ENCODE assay signal across 2 cellular contexts in the genomic region with DNA sequence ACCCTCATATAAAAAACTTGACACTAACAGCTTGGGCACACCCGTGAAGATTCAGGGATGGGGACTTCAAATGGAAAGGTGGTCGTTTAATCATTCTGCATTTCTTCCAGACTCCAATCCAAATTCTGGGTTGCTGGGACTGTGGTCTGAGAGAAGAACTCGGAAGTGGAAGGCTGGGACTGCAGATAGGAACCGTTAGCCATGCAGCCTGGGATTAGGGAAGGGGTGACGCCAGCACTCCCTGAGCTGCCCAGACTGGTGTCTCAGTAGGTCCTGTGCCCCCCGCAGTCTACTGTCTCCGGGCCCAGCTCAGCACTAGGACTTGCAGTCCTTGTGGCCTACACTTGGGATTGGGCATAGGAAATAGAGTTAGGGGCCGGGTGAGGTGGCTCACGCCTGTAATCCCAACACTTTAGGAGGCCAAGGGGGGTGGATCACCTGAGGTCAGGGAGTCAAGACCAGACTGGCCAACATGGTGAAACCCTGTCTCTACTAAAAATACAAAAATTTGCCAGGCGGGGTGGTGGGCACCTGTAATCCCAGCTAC.
TF ChIP-seq lines count a peak whose summit lies in the region.

No MANE protein-coding gene starts in this region.

TF ChIP-seq in endothelial cell of umbilical vein, 7 proteins besides CTCF, POLR2A, EP300 and RAD21:
- TF ChIP-seq GATA2 (IDR thresholded peaks at IDR 0.05; ENCODE audit: insufficient read depth, insufficient read length, low read depth, low read length) (no peak), EZH2 (IDR thresholded peaks at IDR 0.05; ENCODE audit: borderline replicate concordance, low read depth, low read length, severe bottlenecking) (no peak), JUN (IDR thresholded peaks at IDR 0.05; ENCODE audit: borderline replicate concordance, insufficient read depth, insufficient read length, low read depth) (no peak)
- TF ChIP-seq, protein P1, sequence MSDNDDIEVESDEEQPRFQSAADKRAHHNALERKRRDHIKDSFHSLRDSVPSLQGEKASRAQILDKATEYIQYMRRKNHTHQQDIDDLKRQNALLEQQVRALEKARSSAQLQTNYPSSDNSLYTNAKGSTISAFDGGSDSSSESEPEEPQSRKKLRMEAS (IDR thresholded peaks at IDR 0.05; ENCODE audit: insufficient read depth, insufficient read length): no peak

TF ChIP-seq in HEK293T, 16 proteins besides CTCF, POLR2A, EP300 and RAD21:
- TF ChIP-seq FOXA1 (IDR thresholded peaks at IDR 0.05) (no peak), TARDBP (IDR thresholded peaks at IDR 0.05) (no peak), ELF4 (IDR thresholded peaks at IDR 0.05) (no peak), NFRKB (IDR thresholded peaks at IDR 0.05) (no peak), SP1 (IDR thresholded peaks at IDR 0.05) (no peak), ZNF384 (IDR thresholded peaks at IDR 0.05) (no peak), FOXM1 (IDR thresholded peaks at IDR 0.05; ENCODE audit: borderline replicate concordance) (no peak), HDGF (IDR thresholded peaks at IDR 0.05; ENCODE audit: borderline replicate concordance) (no peak), LEF1 (IDR thresholded peaks at IDR 0.05; ENCODE audit: borderline replicate concordance) (no peak), FOXK2 (IDR thresholded peaks at IDR 0.05) (no peak), SUZ12 (IDR thresholded peaks at IDR 0.05) (no peak), BHLHE40 (IDR thresholded peaks at IDR 0.05; ENCODE audit: borderline replicate concordance) (no peak)
- TF ChIP-seq, protein P2, sequence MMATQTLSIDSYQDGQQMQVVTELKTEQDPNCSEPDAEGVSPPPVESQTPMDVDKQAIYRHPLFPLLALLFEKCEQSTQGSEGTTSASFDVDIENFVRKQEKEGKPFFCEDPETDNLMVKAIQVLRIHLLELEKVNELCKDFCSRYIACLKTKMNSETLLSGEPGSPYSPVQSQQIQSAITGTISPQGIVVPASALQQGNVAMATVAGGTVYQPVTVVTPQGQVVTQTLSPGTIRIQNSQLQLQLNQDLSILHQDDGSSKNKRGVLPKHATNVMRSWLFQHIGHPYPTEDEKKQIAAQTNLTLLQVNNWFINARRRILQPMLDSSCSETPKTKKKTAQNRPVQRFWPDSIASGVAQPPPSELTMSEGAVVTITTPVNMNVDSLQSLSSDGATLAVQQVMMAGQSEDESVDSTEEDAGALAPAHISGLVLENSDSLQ (IDR thresholded peaks at IDR 0.05): no peak
TF ChIP-seq in HEK293T: peak in this region for 0.
